In the genomic region with DNA sequence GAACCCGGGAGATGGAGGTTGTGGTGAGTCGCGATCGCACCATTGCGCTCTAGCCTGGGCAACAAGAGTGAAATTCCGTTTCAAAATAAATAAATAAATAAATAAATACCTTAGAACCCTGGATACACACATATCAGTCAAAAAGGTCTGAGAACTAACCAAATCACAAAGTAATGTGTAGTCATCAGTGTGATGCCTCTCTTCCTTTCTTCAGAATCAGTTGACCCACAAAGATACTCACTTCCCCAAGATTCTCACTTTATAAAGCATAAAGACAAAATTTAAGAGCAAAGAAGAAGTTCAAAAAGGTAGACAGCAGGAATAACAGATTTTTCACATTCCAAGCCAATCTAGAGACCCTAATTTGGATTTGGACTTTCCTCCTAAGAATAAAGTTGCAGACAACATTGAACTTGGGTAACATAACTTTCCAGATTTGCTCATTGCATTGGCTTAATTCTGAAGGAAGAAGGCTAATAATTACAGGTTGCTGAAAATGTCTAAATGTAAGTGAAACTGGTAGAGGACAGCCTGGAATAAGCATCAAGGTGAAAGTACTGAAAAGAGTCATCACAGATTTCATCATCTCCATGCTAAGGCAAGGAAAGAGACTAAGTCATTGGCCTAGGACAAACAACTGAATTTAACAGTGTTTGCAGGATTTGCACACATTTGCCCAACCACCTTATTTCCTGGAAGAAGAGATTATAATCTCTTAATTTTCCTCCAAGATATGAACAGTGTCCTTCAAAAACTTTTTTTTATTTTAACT, we compare ENCODE assay signal across 2 cellular contexts.
TF ChIP-seq lines count a peak whose summit lies in the region.

No MANE protein-coding gene starts in this region.

TF ChIP-seq in K562, 482 proteins besides CTCF, POLR2A, EP300 and RAD21:
- TF ChIP-seq ZNF311 (CRISPR knock-in tag; IDR thresholded peaks at IDR 0.05) (no peak), FOXP1 (CRISPR knock-in tag; IDR thresholded peaks at IDR 0.05) (no peak), CBX3 (IDR thresholded peaks at IDR 0.05; ENCODE audit: borderline replicate concordance in 1 of 2, low read length in 2 of 2) (no peak), SIX5 (IDR thresholded peaks at IDR 0.05; ENCODE audit: borderline replicate concordance in 1 of 2, insufficient read depth in 1 of 2, low read depth in 1 of 2, low read length in 2 of 2) (no peak), HDAC8 (tag; IDR thresholded peaks at IDR 0.05) (no peak), MTA1 (IDR thresholded peaks at IDR 0.05; ENCODE audit: borderline replicate concordance) (no peak), CBFB (CRISPR knock-in tag; IDR thresholded peaks at IDR 0.05) (no peak), TRIM24 (IDR thresholded peaks at IDR 0.05) (no peak), ELF1 (tag; IDR thresholded peaks at IDR 0.05) (no peak), NONO (IDR thresholded peaks at IDR 0.05; ENCODE audit: low read depth in 2 of 2, low read length in 1 of 2) (no peak), ZFPM2 (CRISPR knock-in tag; IDR thresholded peaks at IDR 0.05) (no peak), POLR2G (IDR thresholded peaks at IDR 0.05; ENCODE audit: low read depth, low read length) (no peak), IFI16 (CRISPR knock-in tag; IDR thresholded peaks at IDR 0.05) (no peak), ZNF77 (CRISPR knock-in tag; IDR thresholded peaks at IDR 0.05) (no peak), EZH2 (IDR thresholded peaks at IDR 0.05; ENCODE audit: borderline replicate concordance, low read depth, low read length) (no peak), PPARD (CRISPR knock-in tag; IDR thresholded peaks at IDR 0.05) (no peak)
- TF ChIP-seq, protein P1, sequence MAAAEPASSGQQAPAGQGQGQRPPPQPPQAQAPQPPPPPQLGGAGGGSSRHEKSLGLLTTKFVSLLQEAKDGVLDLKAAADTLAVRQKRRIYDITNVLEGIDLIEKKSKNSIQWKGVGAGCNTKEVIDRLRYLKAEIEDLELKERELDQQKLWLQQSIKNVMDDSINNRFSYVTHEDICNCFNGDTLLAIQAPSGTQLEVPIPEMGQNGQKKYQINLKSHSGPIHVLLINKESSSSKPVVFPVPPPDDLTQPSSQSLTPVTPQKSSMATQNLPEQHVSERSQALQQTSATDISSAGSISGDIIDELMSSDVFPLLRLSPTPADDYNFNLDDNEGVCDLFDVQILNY (CRISPR knock-in tag; IDR thresholded peaks at IDR 0.05) = no peak
- TF ChIP-seq, protein P2, sequence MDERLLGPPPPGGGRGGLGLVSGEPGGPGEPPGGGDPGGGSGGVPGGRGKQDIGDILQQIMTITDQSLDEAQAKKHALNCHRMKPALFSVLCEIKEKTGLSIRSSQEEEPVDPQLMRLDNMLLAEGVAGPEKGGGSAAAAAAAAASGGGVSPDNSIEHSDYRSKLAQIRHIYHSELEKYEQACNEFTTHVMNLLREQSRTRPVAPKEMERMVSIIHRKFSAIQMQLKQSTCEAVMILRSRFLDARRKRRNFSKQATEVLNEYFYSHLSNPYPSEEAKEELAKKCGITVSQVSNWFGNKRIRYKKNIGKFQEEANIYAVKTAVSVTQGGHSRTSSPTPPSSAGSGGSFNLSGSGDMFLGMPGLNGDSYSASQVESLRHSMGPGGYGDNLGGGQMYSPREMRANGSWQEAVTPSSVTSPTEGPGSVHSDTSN (CRISPR knock-in tag; IDR thresholded peaks at IDR 0.05; ENCODE audit: low read depth) = no peak
- TF ChIP-seq, protein P2 (tag; conservative IDR thresholded peaks at IDR 0.05; ENCODE audit: low read depth) = no peak
- TF ChIP-seq, protein P3, sequence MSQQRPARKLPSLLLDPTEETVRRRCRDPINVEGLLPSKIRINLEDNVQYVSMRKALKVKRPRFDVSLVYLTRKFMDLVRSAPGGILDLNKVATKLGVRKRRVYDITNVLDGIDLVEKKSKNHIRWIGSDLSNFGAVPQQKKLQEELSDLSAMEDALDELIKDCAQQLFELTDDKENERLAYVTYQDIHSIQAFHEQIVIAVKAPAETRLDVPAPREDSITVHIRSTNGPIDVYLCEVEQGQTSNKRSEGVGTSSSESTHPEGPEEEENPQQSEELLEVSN (IDR thresholded peaks at IDR 0.05; ENCODE audit: borderline replicate concordance in 1 of 2, extremely low read depth in 1 of 2, insufficient read depth in 1 of 2, insufficient read length in 1 of 2, low read depth in 1 of 2, low read length in 1 of 2, poor library complexity in 1 of 2, severe bottlenecking in 1 of 2) = no peak

TF ChIP-seq in SK-N-SH treated with all-trans-retinoic acid at 6 μM for 48 hours, 23 proteins besides CTCF, POLR2A, EP300 and RAD21:
- TF ChIP-seq RARB (CRISPR knock-in tag; IDR thresholded peaks at IDR 0.05) = no peak
- no peak for TF ChIP-seq ESRRG (CRISPR knock-in tag; IDR thresholded peaks at IDR 0.05)
- no peak for TF ChIP-seq TCF4 (CRISPR knock-in tag; IDR thresholded peaks at IDR 0.05; ENCODE audit: borderline replicate concordance)
- TF ChIP-seq, protein P4, sequence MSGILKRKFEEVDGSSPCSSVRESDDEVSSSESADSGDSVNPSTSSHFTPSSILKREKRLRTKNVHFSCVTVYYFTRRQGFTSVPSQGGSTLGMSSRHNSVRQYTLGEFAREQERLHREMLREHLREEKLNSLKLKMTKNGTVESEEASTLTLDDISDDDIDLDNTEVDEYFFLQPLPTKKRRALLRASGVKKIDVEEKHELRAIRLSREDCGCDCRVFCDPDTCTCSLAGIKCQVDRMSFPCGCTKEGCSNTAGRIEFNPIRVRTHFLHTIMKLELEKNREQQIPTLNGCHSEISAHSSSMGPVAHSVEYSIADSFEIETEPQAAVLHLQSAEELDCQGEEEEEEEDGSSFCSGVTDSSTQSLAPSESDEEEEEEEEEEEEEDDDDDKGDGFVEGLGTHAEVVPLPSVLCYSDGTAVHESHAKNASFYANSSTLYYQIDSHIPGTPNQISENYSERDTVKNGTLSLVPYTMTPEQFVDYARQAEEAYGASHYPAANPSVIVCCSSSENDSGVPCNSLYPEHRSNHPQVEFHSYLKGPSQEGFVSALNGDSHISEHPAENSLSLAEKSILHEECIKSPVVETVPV (CRISPR knock-in tag; IDR thresholded peaks at IDR 0.05) = no peak
- no peak for TF ChIP-seq ISL1 (CRISPR knock-in tag; IDR thresholded peaks at IDR 0.05)
- TF ChIP-seq ZNF70 (CRISPR knock-in tag; IDR thresholded peaks at IDR 0.05) = no peak
- no peak for TF ChIP-seq ARNTL (CRISPR knock-in tag; IDR thresholded peaks at IDR 0.05; ENCODE audit: borderline replicate concordance, low read depth)
- no peak for TF ChIP-seq CSDC2 (CRISPR knock-in tag; IDR thresholded peaks at IDR 0.05)
- TF ChIP-seq GLIS3 (CRISPR knock-in tag; IDR thresholded peaks at IDR 0.05) = no peak
- TF ChIP-seq ZFP3 (CRISPR knock-in tag; IDR thresholded peaks at IDR 0.05) = no peak
- TF ChIP-seq, protein P5, sequence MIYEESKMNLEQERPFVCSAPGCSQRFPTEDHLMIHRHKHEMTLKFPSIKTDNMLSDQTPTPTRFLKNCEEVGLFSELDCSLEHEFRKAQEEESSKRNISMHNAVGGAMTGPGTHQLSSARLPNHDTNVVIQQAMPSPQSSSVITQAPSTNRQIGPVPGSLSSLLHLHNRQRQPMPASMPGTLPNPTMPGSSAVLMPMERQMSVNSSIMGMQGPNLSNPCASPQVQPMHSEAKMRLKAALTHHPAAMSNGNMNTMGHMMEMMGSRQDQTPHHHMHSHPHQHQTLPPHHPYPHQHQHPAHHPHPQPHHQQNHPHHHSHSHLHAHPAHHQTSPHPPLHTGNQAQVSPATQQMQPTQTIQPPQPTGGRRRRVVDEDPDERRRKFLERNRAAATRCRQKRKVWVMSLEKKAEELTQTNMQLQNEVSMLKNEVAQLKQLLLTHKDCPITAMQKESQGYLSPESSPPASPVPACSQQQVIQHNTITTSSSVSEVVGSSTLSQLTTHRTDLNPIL (CRISPR knock-in tag; IDR thresholded peaks at IDR 0.05; ENCODE audit: low read depth) = no peak
- TF ChIP-seq, protein P6, sequence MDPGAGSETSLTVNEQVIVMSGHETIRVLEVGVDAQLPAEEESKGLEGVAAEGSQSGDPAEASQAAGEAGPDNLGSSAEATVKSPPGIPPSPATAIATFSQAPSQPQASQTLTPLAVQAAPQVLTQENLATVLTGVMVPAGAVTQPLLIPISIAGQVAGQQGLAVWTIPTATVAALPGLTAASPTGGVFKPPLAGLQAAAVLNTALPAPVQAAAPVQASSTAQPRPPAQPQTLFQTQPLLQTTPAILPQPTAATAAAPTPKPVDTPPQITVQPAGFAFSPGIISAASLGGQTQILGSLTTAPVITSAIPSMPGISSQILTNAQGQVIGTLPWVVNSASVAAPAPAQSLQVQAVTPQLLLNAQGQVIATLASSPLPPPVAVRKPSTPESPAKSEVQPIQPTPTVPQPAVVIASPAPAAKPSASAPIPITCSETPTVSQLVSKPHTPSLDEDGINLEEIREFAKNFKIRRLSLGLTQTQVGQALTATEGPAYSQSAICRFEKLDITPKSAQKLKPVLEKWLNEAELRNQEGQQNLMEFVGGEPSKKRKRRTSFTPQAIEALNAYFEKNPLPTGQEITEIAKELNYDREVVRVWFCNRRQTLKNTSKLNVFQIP (CRISPR knock-in tag; IDR thresholded peaks at IDR 0.05; ENCODE audit: borderline replicate concordance, low read depth) = no peak
- no peak for TF ChIP-seq PPARA (CRISPR knock-in tag; IDR thresholded peaks at IDR 0.05; ENCODE audit: borderline replicate concordance)
- TF ChIP-seq SNAI2 (CRISPR knock-in tag; IDR thresholded peaks at IDR 0.05) = no peak
- TF ChIP-seq OSR1 (CRISPR knock-in tag; IDR thresholded peaks at IDR 0.05) = no peak
- no peak for TF ChIP-seq BACH2 (CRISPR knock-in tag; IDR thresholded peaks at IDR 0.05; ENCODE audit: borderline replicate concordance)
- TF ChIP-seq ZNF565 (CRISPR knock-in tag; conservative IDR thresholded peaks at IDR 0.05; ENCODE audit: low read depth) = no peak
- no peak for TF ChIP-seq TOX (CRISPR knock-in tag; IDR thresholded peaks at IDR 0.05; ENCODE audit: borderline replicate concordance)
- TF ChIP-seq, protein P7, sequence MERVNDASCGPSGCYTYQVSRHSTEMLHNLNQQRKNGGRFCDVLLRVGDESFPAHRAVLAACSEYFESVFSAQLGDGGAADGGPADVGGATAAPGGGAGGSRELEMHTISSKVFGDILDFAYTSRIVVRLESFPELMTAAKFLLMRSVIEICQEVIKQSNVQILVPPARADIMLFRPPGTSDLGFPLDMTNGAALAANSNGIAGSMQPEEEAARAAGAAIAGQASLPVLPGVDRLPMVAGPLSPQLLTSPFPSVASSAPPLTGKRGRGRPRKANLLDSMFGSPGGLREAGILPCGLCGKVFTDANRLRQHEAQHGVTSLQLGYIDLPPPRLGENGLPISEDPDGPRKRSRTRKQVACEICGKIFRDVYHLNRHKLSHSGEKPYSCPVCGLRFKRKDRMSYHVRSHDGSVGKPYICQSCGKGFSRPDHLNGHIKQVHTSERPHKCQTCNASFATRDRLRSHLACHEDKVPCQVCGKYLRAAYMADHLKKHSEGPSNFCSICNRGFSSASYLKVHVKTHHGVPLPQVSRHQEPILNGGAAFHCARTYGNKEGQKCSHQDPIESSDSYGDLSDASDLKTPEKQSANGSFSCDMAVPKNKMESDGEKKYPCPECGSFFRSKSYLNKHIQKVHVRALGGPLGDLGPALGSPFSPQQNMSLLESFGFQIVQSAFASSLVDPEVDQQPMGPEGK (CRISPR knock-in tag; IDR thresholded peaks at IDR 0.05; ENCODE audit: borderline replicate concordance) = no peak
- TF ChIP-seq ZC3H10 (CRISPR knock-in tag; IDR thresholded peaks at IDR 0.05) = no peak
